In genomic region chr3:38824349-38824748, GRCh38 we compare ENCODE assay signal across 32 cellular contexts. TPM values are rescaled to one million over a fixed set of nuclear protein-coding genes. Genes with fewer than 3 reads are reported as not detected.
"Had no signal": no experiment of that assay in that cellular context is flagged by ENCODE, and none has a peak within 500 bp of the region (broad histone marks: within the 10 kb centered on the region; RNA-seq: fewer than 3 reads in every experiment).

No MANE protein-coding gene starts in this region.

- FAIRE-seq: bronchial epithelial cell had no signal

- ATAC-seq: activated naive CD4-positive, alpha-beta T cell treated with anti-CD3 and anti-CD28 coated beads, Interleukin-2, amount 50 U/mL, for 72 hours; activated T-cell treated with anti-CD3 and anti-CD28 coated beads, Interleukin-2, amount 50 U/mL, for 72 hours; gastroesophageal sphincter had no signal

- H3K4me3 ChIP-seq: ascending aorta, coronary artery, dorsolateral prefrontal cortex, esophagus squamous epithelium, gastroesophageal sphincter had no signal

- H3K27ac ChIP-seq: ascending aorta, brain microvascular endothelial cell, coronary artery, dorsolateral prefrontal cortex, esophagus squamous epithelium, gastroesophageal sphincter had no signal

- H3K27me3 ChIP-seq: ascending aorta, brain microvascular endothelial cell, esophagus squamous epithelium, gastroesophageal sphincter had no signal

- H3K36me3 ChIP-seq: ascending aorta, brain microvascular endothelial cell, esophagus squamous epithelium, gastroesophageal sphincter had no signal

- DNase-seq: activated CD4-positive, alpha-beta memory T cell treated with anti-CD3 and anti-CD28 coated beads, Interleukin-2, amount 10 ng/mL, durations not matched to agents 7 days and 5 days; activated CD4-positive, alpha-beta T cell treated with anti-CD3 and anti-CD28 coated beads for 1 hour; activated CD4-positive, alpha-beta T cell treated with anti-CD3 and anti-CD28 coated beads for 4 hours; activated CD4-positive, alpha-beta T cell treated with anti-CD3 and anti-CD28 coated beads, Interleukin-2, amount 10 ng/mL, durations not matched to agents 7 days and 5 days; activated CD4-positive, alpha-beta T cell treated with anti-CD3 and anti-CD28 coated beads, Interleukin-2, amount 50 U/mL, for 4 hours; activated CD4-positive, CD25-positive, alpha-beta regulatory T cell; activated CD8-positive, alpha-beta memory T cell treated with anti-CD3 and anti-CD28 coated beads, Interleukin-2, amount 50 U/mL, for 48 hours; activated gamma-delta T cell; activated naive CD4-positive, alpha-beta T cell; activated naive CD4-positive, alpha-beta T cell treated with anti-CD3 and anti-CD28 coated beads, Interleukin-2, amount 10 ng/mL, durations not matched to agents 7 days and 5 days; activated naive CD8-positive, alpha-beta T cell treated with anti-CD3 and anti-CD28 coated beads, Interleukin-2, amount 10 ng/mL, durations not matched to agents 7 days and 5 days; activated T-cell treated with anti-CD3 and anti-CD28 coated beads for 4 hours; activated T-cell treated with anti-CD3 and anti-CD28 coated beads, Interleukin-2, amount 50 U/mL, for 24 hours; activated T-cell treated with anti-CD3 and anti-CD28 coated beads, Interleukin-2, amount 50 U/mL, for 72 hours; brain microvascular endothelial cell; dorsolateral prefrontal cortex; effector memory CD4-positive, alpha-beta T cell; endodermal cell; erythroblast; esophagus squamous epithelium; foreskin melanocyte; T-helper 2 cell had no signal

- H3K4me1 ChIP-seq: esophagus squamous epithelium, gastroesophageal sphincter had no signal

- H3K9me3 ChIP-seq: ascending aorta, esophagus squamous epithelium, gastroesophageal sphincter had no signal

RNA-seq across cellular contexts. Expression of gene SCN10A, which starts 8.3 kb away (rescaled TPM):
- total RNA-seq: activated CD4-positive, alpha-beta memory T cell treated with anti-CD3 and anti-CD28 coated beads, Interleukin-2, amount 10 ng/mL, durations not matched to agents 7 days and 5 days; activated CD4-positive, alpha-beta T cell treated with anti-CD3 and anti-CD28 coated beads, Interleukin-2, amount 10 ng/mL, durations not matched to agents 7 days and 5 days; activated naive CD4-positive, alpha-beta T cell treated with anti-CD3 and anti-CD28 coated beads, Interleukin-2, amount 50 U/mL, for 72 hours; activated naive CD8-positive, alpha-beta T cell treated with anti-CD3 and anti-CD28 coated beads, Interleukin-2, amount 10 ng/mL, durations not matched to agents 7 days and 5 days; activated T-cell treated with anti-CD3 and anti-CD28 coated beads, Interleukin-2, amount 50 U/mL, for 72 hours; ascending aorta; bronchial epithelial cell; cerebellum; endodermal cell; esophagus squamous epithelium; fibroblast of lung; fibroblast of villous mesenchyme; glomerular endothelial cell; T-helper 1 cell treated with Interleukin-12 subunit alpha and Interleukin-12 subunit beta and Interleukin-4 antibody, amounts not matched to agents 30 ng/mL and 1 ng/mL, for 36 hours had no signal
- polyA plus RNA-seq: fibroblast of lung had no signal
